Comparison of ENCODE assay signal across 12 cellular contexts in the genomic region with DNA sequence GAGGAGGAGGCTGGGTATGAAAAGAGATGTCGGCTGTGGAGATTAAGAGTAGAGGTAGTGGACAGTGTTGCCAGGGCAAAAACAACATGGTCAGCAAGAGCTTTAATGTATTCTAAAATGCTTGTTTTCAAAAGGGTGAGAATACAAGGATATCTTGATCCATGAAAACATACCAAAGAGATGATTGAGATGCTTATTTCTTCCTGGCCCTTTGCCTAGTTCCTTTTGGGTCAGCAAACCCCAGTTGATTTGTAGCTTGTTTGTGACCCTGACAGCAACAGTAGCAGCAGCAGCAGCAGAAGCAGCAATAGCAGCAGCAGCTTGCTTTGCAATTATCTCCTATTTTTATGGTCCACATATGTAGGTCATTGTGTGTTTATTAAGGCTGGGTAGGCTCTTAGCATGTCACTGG.
DNase-seq lines count a peak whose midpoint lies in the region; ATAC-seq, FAIRE-seq and TF ChIP-seq lines count a peak whose summit lies in the region.
"Had no signal": no experiment of that assay in that cellular context is flagged by ENCODE, and none has a peak within 500 bp of the region (broad histone marks: within the 10 kb centered on the region; RNA-seq: fewer than 3 reads in every experiment).

No MANE protein-coding gene starts in this region.

- TF ChIP-seq CTCF in heart left ventricle (IDR thresholded peaks at IDR 0.05) (no peak), right atrium auricular region (IDR thresholded peaks at IDR 0.05) (no peak), glutamatergic neuron (IDR thresholded peaks at IDR 0.05; ENCODE audit: partially characterized antibody, unreplicated experiment) (no peak)

- in situ Hi-C loops in ACHN (cut with HindIII; ENCODE audit: low pct_ligation_motif_present, low pct_unique_long_range_greater_than_20kb, low sequenced_read_pairs) = no loop called here

- H3K36me3 ChIP-seq in heart left ventricle (peaks cover 0 to 15% (median 0%) of the 10 kb centered on the region in 9 donors), right atrium auricular region (no peaks in the 10 kb centered on the region), mesenchymal stem cell (ENCODE audit: control insufficient read depth in 1 of 2, insufficient read depth in 2 of 2, low read depth in 1 of 2, low read length in 2 of 2) (peaks cover 5 to 19% of the 10 kb centered on the region in 2 experiments)

- H2BK12ac ChIP-seq in mesenchymal stem cell (ENCODE audit: low read length in 2 of 2) = peak overlapping the region; percentile 63 to 93

- H3K4me2 ChIP-seq in mesenchymal stem cell (ENCODE audit: low read length, poor library complexity, severe bottlenecking) = no peak overlapping the region

- H3K4me3 Mint-ChIP-seq in glutamatergic neuron (ENCODE audit: unreplicated experiment) = no peak overlapping the region

- peak overlapping the region; percentile 21 to 54 for H3K18ac ChIP-seq in mesenchymal stem cell (ENCODE audit: low read depth in 1 of 2, low read length in 2 of 2)

- peak overlapping the region in 5 of 12 donors; percentile 4 to 38 (median 27) for H3K27ac ChIP-seq in heart left ventricle
- H3K27ac ChIP-seq in right atrium auricular region = peak overlapping the region in 1 of 2 donors; percentile 19
- H3K27ac ChIP-seq in mesenchymal stem cell (ENCODE audit: low read length, poor library complexity, severe bottlenecking) = peak overlapping the region; percentile 54

- H2BK15ac ChIP-seq in mesenchymal stem cell (ENCODE audit: low read depth, poor library complexity, severe bottlenecking) = no peak overlapping the region

- H3K36me3 Mint-ChIP-seq in glutamatergic neuron (ENCODE audit: unreplicated experiment) = no peaks in the 10 kb centered on the region

- no peak overlapping the region for H3K9ac ChIP-seq in mesenchymal stem cell (ENCODE audit: low read length)

- peaks cover 0 to 20% (median 7%) of the 10 kb centered on the region in 12 donors for H3K4me1 ChIP-seq in heart left ventricle
- H3K4me1 ChIP-seq in right atrium auricular region = peaks cover 0 to 10% of the 10 kb centered on the region in 2 donors
- H3K4me1 ChIP-seq in mesenchymal stem cell (ENCODE audit: control insufficient read depth, insufficient read depth, low read depth, low read length) = peaks cover 5% of the 10 kb centered on the region

- no peaks in the 10 kb centered on the region for H3K27me3 Mint-ChIP-seq in glutamatergic neuron (ENCODE audit: unreplicated experiment)

- no peak overlapping the region for H2BK5ac ChIP-seq in mesenchymal stem cell (ENCODE audit: low read depth, low read length, poor library complexity, severe bottlenecking)

- peak overlapping the region in 1 of 2 experiments; percentile 88 for H3K4ac ChIP-seq in mesenchymal stem cell (ENCODE audit: low read depth in 1 of 2, low read length in 2 of 2)

- DNase-seq in heart left ventricle (peak in 3 of 5 donors; percentile 18 to 27 (median 21)), right atrium auricular region (ENCODE audit: low spot score) (no peak), mesenchymal stem cell (peak; percentile 81), activated gamma-delta T cell treated with Interleukin-2 at 50 U/mL for 16 hours (no peak), glutamatergic neuron (no peak), ACHN (no peak)
- DNase-seq: DMS153, SHP77 had no signal

- no peak overlapping the region for H4K91ac ChIP-seq in mesenchymal stem cell (ENCODE audit: low read length)

- H3K4me1 Mint-ChIP-seq in glutamatergic neuron (ENCODE audit: low read depth, unreplicated experiment) = no peaks in the 10 kb centered on the region

- no peaks in the 10 kb centered on the region for H3K9me3 Mint-ChIP-seq in glutamatergic neuron (ENCODE audit: unreplicated experiment)

- no peaks in the 10 kb centered on the region for H3K27me3 ChIP-seq in heart left ventricle
- no peaks in the 10 kb centered on the region for H3K27me3 ChIP-seq in right atrium auricular region
- no peaks in the 10 kb centered on the region for H3K27me3 ChIP-seq in mesenchymal stem cell (ENCODE audit: control insufficient read depth in 1 of 2, insufficient read depth in 1 of 2, low read length in 2 of 2)

- peak overlapping the region; percentile 72 for H4K8ac ChIP-seq in mesenchymal stem cell (ENCODE audit: low read length)

- WGBS in heart left ventricle, 4 donors = 18 to 50% (median 32%) methylated on average over 1 of the region's 1 CpG
- WGBS in mesenchymal stem cell = 22% methylated on average over 1 of the region's 1 CpG

- no peak overlapping the region for H2AFZ ChIP-seq in mesenchymal stem cell (ENCODE audit: low read depth, low read length)

- H3K79me1 ChIP-seq in mesenchymal stem cell (replicated peaks; ENCODE audit: low read length, poor library complexity, severe bottlenecking) = peaks cover 12% of the 10 kb centered on the region

- no peak overlapping the region for H3K23ac ChIP-seq in mesenchymal stem cell (ENCODE audit: low read length in 2 of 2)

- H3K14ac ChIP-seq in mesenchymal stem cell (ENCODE audit: low read length in 2 of 2) = no peak overlapping the region

- H2AK5ac ChIP-seq in mesenchymal stem cell (ENCODE audit: low read length, severe bottlenecking) = peak overlapping the region; percentile 77

- H2BK120ac ChIP-seq in mesenchymal stem cell (ENCODE audit: low read depth, low read length) = peak overlapping the region; percentile 27

- no peak for TF ChIP-seq POLR2A in heart left ventricle (IDR thresholded peaks at IDR 0.05)

- H3K4me3 ChIP-seq in heart left ventricle = no peak overlapping the region
- H3K4me3 ChIP-seq in right atrium auricular region = no peak overlapping the region
- no peak overlapping the region for H3K4me3 ChIP-seq in mesenchymal stem cell (ENCODE audit: insufficient read depth in 1 of 2, low read depth in 1 of 2, low read length in 2 of 2)

- FAIRE-seq in endometrium (lab: Jason Lieb, UNC) = peak; percentile 81
- FAIRE-seq: urothelium cell line had no signal

- ATAC-seq in heart left ventricle (peak in 3 of 4 donors; percentile 28 to 66 (median 57)), GM18867 (IDR thresholded peaks at IDR 0.05; ENCODE audit: unreplicated experiment) (no peak)
- ATAC-seq: HCT116 had no signal

- intact Hi-C loops in heart left ventricle (cut with DNase I) = no loop called here

- H3K27ac Mint-ChIP-seq in glutamatergic neuron (ENCODE audit: unreplicated experiment) = no peak overlapping the region

- H3K9me3 ChIP-seq in heart left ventricle = no peaks in the 10 kb centered on the region
- no peaks in the 10 kb centered on the region for H3K9me3 ChIP-seq in right atrium auricular region
- no peaks in the 10 kb centered on the region for H3K9me3 ChIP-seq in mesenchymal stem cell (ENCODE audit: control insufficient read depth, low read length)

Comparison
In these comparisons a context has a peak if more than half of its experiments do, and no peak if none do; other contexts are left out.
1. DNase-seq: peak in heart left ventricle (3 of 5) and mesenchymal stem cell (single experiment); none in right atrium auricular region (single experiment), activated gamma-delta T cell treated with Interleukin-2 at 50 U/mL for 16 hours (single experiment), glutamatergic neuron (single experiment) and ACHN (single experiment).